In genomic region chr14:68939893-68940613, GRCh38 we compare ENCODE assay signal across 8 cellular contexts. TPM values are rescaled to one million over a fixed set of nuclear protein-coding genes. Genes with fewer than 3 reads are reported as not detected.
DNase-seq lines count a peak whose midpoint lies in the region; ATAC-seq and TF ChIP-seq lines count a peak whose summit lies in the region.

No MANE protein-coding gene starts in this region.

- intact Hi-C loops in dorsolateral prefrontal cortex (cut with DNase I): no loop called here

- H3K4me3 ChIP-seq in dorsolateral prefrontal cortex: no peak overlapping the region

- TF ChIP-seq CTCF in dorsolateral prefrontal cortex (IDR thresholded peaks at IDR 0.05 in 54 of 56, conservative IDR thresholded peaks at IDR 0.05 in 2 of 56; ENCODE audit: low read depth in 1 of 56, partially characterized antibody in 56 of 56): no peak

- H3K27me3 ChIP-seq in dorsolateral prefrontal cortex: peaks cover 0 to 8% (median 0%) of the 10 kb centered on the region in 45 donors

- ATAC-seq in GM21576 (IDR thresholded peaks at IDR 0.05; ENCODE audit: unreplicated experiment) (no peak), GM19452 (IDR thresholded peaks at IDR 0.05; ENCODE audit: unreplicated experiment) (no peak), HG03432 (IDR thresholded peaks at IDR 0.05; ENCODE audit: unreplicated experiment) (no peak)

- H3K27ac ChIP-seq in dorsolateral prefrontal cortex: peak overlapping the region in 53 of 59 donors; percentile 22 to 85 (median 64)

- peak; percentile 91 for DNase-seq in AG08395 (ENCODE audit: low spot score)
- peak; percentile 63 for DNase-seq in NCI-H2227 (lab: John Stamatoyannopoulos, UW; ENCODE audit: unreplicated experiment)
- DNase-seq in dorsolateral prefrontal cortex: no peak
- DNase-seq in mucosa of gallbladder (ENCODE audit: low spot score): peak; percentile 69
- no peak for DNase-seq in stimulated activated naive CD4-positive, alpha-beta T cell treated with Interleukin-2 at 50 U/mL for 16 hours (lab: John Stamatoyannopoulos, UW)

RNA-seq across cellular contexts. Expression of gene ACTN1, which starts 39.0 kb away (rescaled TPM):
- 100 to 1,000 TPM in 115 of 120 experiments, 10 to 100 TPM in 5; 56.9 to 234 (median 157) TPM for total RNA-seq in dorsolateral prefrontal cortex
- total RNA-seq in mucosa of gallbladder: 460 TPM

Comparison
In these comparisons a context has a peak if more than half of its experiments do, and no peak if none do; other contexts are left out.
1. DNase-seq: peak in AG08395 (single experiment), NCI-H2227 (single experiment) and mucosa of gallbladder (single experiment); none in dorsolateral prefrontal cortex (0 of 10) and stimulated activated naive CD4-positive, alpha-beta T cell treated with Interleukin-2 at 50 U/mL for 16 hours (single experiment).